ENCODE assay signal across 27 cellular contexts in genomic region chr1:154793674-154794073, GRCh38.
"Had no signal": no experiment of that assay in that cellular context is flagged by ENCODE, and none has a peak within 500 bp of the region (broad histone marks: within the 10 kb centered on the region; RNA-seq: fewer than 3 reads in every experiment).

No MANE protein-coding gene starts in this region.

- H3K27me3 ChIP-seq: pancreas, right lobe of liver, transverse colon, upper lobe of right lung, uterus had no signal

- H3K9me3 ChIP-seq: gastroesophageal sphincter, heart left ventricle, lower lobe of right lung, neutrophil, pancreas, right lobe of liver, suprapubic skin, transverse colon, upper lobe of right lung, uterus had no signal

- H3K4me2 ChIP-seq: hepatocyte, smooth muscle cell had no signal

- H3K4me3 Mint-ChIP-seq: effector memory CD8-positive, alpha-beta T cell; memory B cell; natural killer cell; stimulated activated naive CD8-positive, alpha-beta T cell treated with anti-CD3 and anti-CD28 coated beads, Interleukin-15, amount 100 ng/mL, for 72 hours had no signal

- H3K27ac Mint-ChIP-seq: effector memory CD8-positive, alpha-beta T cell; memory B cell; natural killer cell; stimulated activated naive CD8-positive, alpha-beta T cell treated with anti-CD3 and anti-CD28 coated beads, Interleukin-15, amount 100 ng/mL, for 72 hours had no signal

- H3K4me1 ChIP-seq: pancreas, right lobe of liver, upper lobe of right lung had no signal

- H3K27ac ChIP-seq: foreskin keratinocyte, gastroesophageal sphincter, heart left ventricle, hepatocyte, lower lobe of right lung, neutrophil, pancreas, right lobe of liver, suprapubic skin, transverse colon, upper lobe of right lung had no signal

- H2AFZ ChIP-seq: hepatocyte had no signal

- H3K36me3 Mint-ChIP-seq: memory B cell, natural killer cell had no signal

- H3K9me3 Mint-ChIP-seq: effector memory CD8-positive, alpha-beta T cell; memory B cell; natural killer cell; stimulated activated naive CD8-positive, alpha-beta T cell treated with anti-CD3 and anti-CD28 coated beads, Interleukin-15, amount 100 ng/mL, for 72 hours had no signal

- DNase-seq: cortex of kidney; effector memory CD8-positive, alpha-beta T cell; foreskin keratinocyte; heart left ventricle; kidney; left cardiac atrium; left ventricle myocardium superior; lower lobe of right lung; natural killer cell; pancreas; right lobe of liver; stimulated activated CD4-positive, alpha-beta T cell treated with anti-CD3 and anti-CD28 coated beads, Interleukin-12 subunit alpha, Interleukin-12 subunit beta, amount 100 ng/mL, for 4 hours; stimulated activated CD4-positive, alpha-beta T cell treated with anti-CD3 and anti-CD28 coated beads, Interleukin-1b, Interleukin-23, amount 100 ng/mL, for 48 hours; stimulated activated CD4-positive, alpha-beta T cell treated with anti-CD3 and anti-CD28 coated beads, Interleukin-4, amount 100 ng/mL, for 1 hour; stimulated activated CD8-positive, alpha-beta memory T cell treated with anti-CD3 and anti-CD28 coated beads, Interleukin-4, amount 100 ng/mL, for 48 hours; stimulated activated naive CD4-positive, alpha-beta T cell; stimulated activated naive CD8-positive, alpha-beta T cell treated with anti-CD3 and anti-CD28 coated beads, Interleukin-15, amount 100 ng/mL, for 72 hours; transverse colon; upper lobe of right lung; uterus had no signal

- H3K27me3 Mint-ChIP-seq: stimulated activated naive CD8-positive, alpha-beta T cell treated with anti-CD3 and anti-CD28 coated beads, Interleukin-15, amount 100 ng/mL, for 72 hours had no signal

- H3K36me3 ChIP-seq: gastroesophageal sphincter, heart left ventricle, lower lobe of right lung, neutrophil, pancreas, right lobe of liver, suprapubic skin, transverse colon, upper lobe of right lung, uterus had no signal

- H3K4me3 ChIP-seq: gastroesophageal sphincter, heart left ventricle, hepatocyte, lower lobe of right lung, pancreas, right lobe of liver, smooth muscle cell, suprapubic skin, transverse colon, upper lobe of right lung, uterus had no signal

- H3K79me2 ChIP-seq: hepatocyte had no signal

- ATAC-seq: effector memory CD8-positive, alpha-beta T cell; esophagus mucosa; foreskin keratinocyte; gastroesophageal sphincter; heart left ventricle; left cardiac atrium; left ventricle myocardium superior; lower lobe of right lung; natural killer cell; pancreas; right lobe of liver; stimulated activated naive CD8-positive, alpha-beta T cell treated with anti-CD3 and anti-CD28 coated beads, Interleukin-15, amount 100 ng/mL, for 72 hours; upper lobe of right lung had no signal
